In genomic region chr11:73969091-73969490, GRCh38 we compare ENCODE assay signal across 22 cellular contexts. TPM values are rescaled to one million over a fixed set of nuclear protein-coding genes. Genes with fewer than 3 reads are reported as not detected.
DNase-seq lines count a peak whose midpoint lies in the region; ATAC-seq and TF ChIP-seq lines count a peak whose summit lies in the region.
"Had no signal": no experiment of that assay in that cellular context is flagged by ENCODE, and none has a peak within 500 bp of the region (broad histone marks: within the 10 kb centered on the region; RNA-seq: fewer than 3 reads in every experiment).

No MANE protein-coding gene starts in this region.

- TF ChIP-seq CTCF in lower lobe of right lung (IDR thresholded peaks at IDR 0.05): no peak

- intact Hi-C loops in lower lobe of right lung (cut with DNase I): no loop called here
- intact Hi-C loops in activated T-helper 1 cell treated with anti-CD3 and anti-CD28 coated beads, Interleukin-12 subunit alpha, Interleukin-12 subunit beta, Interleukin-2, Interleukin-4 antibody, amounts not matched to agents 30 ng/mL and 10 ng/mL and 1 ng/mL, durations not matched to agents 14 hours and 24 hours and 36 hours (cut with micrococcal nuclease): no loop called here

- H3K27me3 ChIP-seq in lower lobe of right lung (ENCODE audit: low read depth): no peaks in the 10 kb centered on the region
- H3K27me3 ChIP-seq: breast epithelium, stomach, upper lobe of left lung had no signal

- H3K4me1 ChIP-seq in lower lobe of right lung: peaks cover 10% of the 10 kb centered on the region
- H3K4me1 ChIP-seq: breast epithelium had no signal

- no peak overlapping the region for H3K27ac ChIP-seq in lower lobe of right lung
- H3K27ac ChIP-seq: 22Rv1, breast epithelium, stomach, upper lobe of left lung had no signal

- no peak for ATAC-seq in stimulated activated naive CD8-positive, alpha-beta T cell treated with anti-CD3 and anti-CD28 coated beads, Interleukin-15, amount 100 ng/mL, for 72 hours
- ATAC-seq in GM19395 (IDR thresholded peaks at IDR 0.05; ENCODE audit: unreplicated experiment) (no peak), lower lobe of right lung (no peak)
- ATAC-seq: PC-3 had no signal

- no peaks in the 10 kb centered on the region for H3K9me3 ChIP-seq in lower lobe of right lung
- H3K9me3 ChIP-seq: breast epithelium, stomach, upper lobe of left lung had no signal

- H3K27ac Mint-ChIP-seq in stimulated activated naive CD8-positive, alpha-beta T cell treated with anti-CD3 and anti-CD28 coated beads, Interleukin-15, Interleukin-2, amounts not matched to agents 100 ng/mL and 50 ng/mL, for 24 hours: peak overlapping the region; percentile 65
- H3K27ac Mint-ChIP-seq in stimulated activated naive CD8-positive, alpha-beta T cell treated with anti-CD3 and anti-CD28 coated beads, Interleukin-15, amount 100 ng/mL, for 72 hours: no peak overlapping the region
- no peak overlapping the region for H3K27ac Mint-ChIP-seq in activated T-helper 1 cell treated with anti-CD3 and anti-CD28 coated beads, Interleukin-12 subunit alpha, Interleukin-12 subunit beta, Interleukin-2, Interleukin-4 antibody, amounts not matched to agents 30 ng/mL and 10 ng/mL and 1 ng/mL, durations not matched to agents 14 hours and 24 hours and 36 hours

- TF ChIP-seq POLR2A in erythroblast (IDR thresholded peaks at IDR 0.05; ENCODE audit: low read length): peak; percentile 7

- DNase-seq in DMS 273 (lab: John Stamatoyannopoulos, UW; ENCODE audit: unreplicated experiment): peak; percentile 48
- no peak for DNase-seq in DMS 273 treated with DMSO at 0.1 percent for 48 hours (lab: John Stamatoyannopoulos, UW)
- DNase-seq in stimulated activated naive CD8-positive, alpha-beta T cell treated with anti-CD3 and anti-CD28 coated beads, Interleukin-15, amount 100 ng/mL, for 72 hours: no peak
- DNase-seq in erythroblast (lab: John Stamatoyannopoulos, UW): no peak
- no peak for DNase-seq in lower lobe of right lung
- no peak for DNase-seq in activated T-helper 1 cell treated with anti-CD3 and anti-CD28 coated beads, Interleukin-12 subunit alpha, Interleukin-12 subunit beta, Interleukin-2, Interleukin-4 antibody, amounts not matched to agents 30 ng/mL and 10 ng/mL and 1 ng/mL, durations not matched to agents 14 hours and 24 hours and 36 hours (ENCODE audit: low spot score)
- DNase-seq: activated CD4-positive, CD25-positive, alpha-beta regulatory T cell; cortex of kidney; foreskin fibroblast; hypothalamus; NCI-H1417; NCI-H748 treated with DMSO at 0.1 percent for 48 hours; PC-3; SHP77 treated with DMSO at 0.1 percent for 48 hours; stomach; upper lobe of left lung had no signal

- no peaks in the 10 kb centered on the region for H3K27me3 Mint-ChIP-seq in stimulated activated naive CD8-positive, alpha-beta T cell treated with anti-CD3 and anti-CD28 coated beads, Interleukin-15, Interleukin-2, amounts not matched to agents 100 ng/mL and 50 ng/mL, for 24 hours
- no peaks in the 10 kb centered on the region for H3K27me3 Mint-ChIP-seq in stimulated activated naive CD8-positive, alpha-beta T cell treated with anti-CD3 and anti-CD28 coated beads, Interleukin-15, amount 100 ng/mL, for 72 hours
- H3K27me3 Mint-ChIP-seq in activated T-helper 1 cell treated with anti-CD3 and anti-CD28 coated beads, Interleukin-12 subunit alpha, Interleukin-12 subunit beta, Interleukin-2, Interleukin-4 antibody, amounts not matched to agents 30 ng/mL and 10 ng/mL and 1 ng/mL, durations not matched to agents 14 hours and 24 hours and 36 hours (ENCODE audit: insufficient read depth): no peaks in the 10 kb centered on the region

- no peaks in the 10 kb centered on the region for H3K36me3 ChIP-seq in lower lobe of right lung
- H3K36me3 ChIP-seq: breast epithelium, upper lobe of left lung had no signal

- no peak overlapping the region for H3K4me3 Mint-ChIP-seq in stimulated activated naive CD8-positive, alpha-beta T cell treated with anti-CD3 and anti-CD28 coated beads, Interleukin-15, Interleukin-2, amounts not matched to agents 100 ng/mL and 50 ng/mL, for 24 hours
- H3K4me3 Mint-ChIP-seq in stimulated activated naive CD8-positive, alpha-beta T cell treated with anti-CD3 and anti-CD28 coated beads, Interleukin-15, amount 100 ng/mL, for 72 hours: no peak overlapping the region
- no peak overlapping the region for H3K4me3 Mint-ChIP-seq in activated T-helper 1 cell treated with anti-CD3 and anti-CD28 coated beads, Interleukin-12 subunit alpha, Interleukin-12 subunit beta, Interleukin-2, Interleukin-4 antibody, amounts not matched to agents 30 ng/mL and 10 ng/mL and 1 ng/mL, durations not matched to agents 14 hours and 24 hours and 36 hours

- peaks cover 78% of the 10 kb centered on the region for H3K4me1 Mint-ChIP-seq in stimulated activated naive CD8-positive, alpha-beta T cell treated with anti-CD3 and anti-CD28 coated beads, Interleukin-15, Interleukin-2, amounts not matched to agents 100 ng/mL and 50 ng/mL, for 24 hours (ENCODE audit: low read depth)
- peaks cover 87% of the 10 kb centered on the region for H3K4me1 Mint-ChIP-seq in stimulated activated naive CD8-positive, alpha-beta T cell treated with anti-CD3 and anti-CD28 coated beads, Interleukin-15, amount 100 ng/mL, for 72 hours
- H3K4me1 Mint-ChIP-seq in activated T-helper 1 cell treated with anti-CD3 and anti-CD28 coated beads, Interleukin-12 subunit alpha, Interleukin-12 subunit beta, Interleukin-2, Interleukin-4 antibody, amounts not matched to agents 30 ng/mL and 10 ng/mL and 1 ng/mL, durations not matched to agents 14 hours and 24 hours and 36 hours (ENCODE audit: low read depth): peaks cover 70% of the 10 kb centered on the region

- H3K4me3 ChIP-seq in lower lobe of right lung: no peak overlapping the region
- H3K4me3 ChIP-seq: breast epithelium, stomach, upper lobe of left lung had no signal

- peaks cover 13% of the 10 kb centered on the region for H3K36me3 Mint-ChIP-seq in stimulated activated naive CD8-positive, alpha-beta T cell treated with anti-CD3 and anti-CD28 coated beads, Interleukin-15, Interleukin-2, amounts not matched to agents 100 ng/mL and 50 ng/mL, for 24 hours (ENCODE audit: low read depth)
- H3K36me3 Mint-ChIP-seq in activated T-helper 1 cell treated with anti-CD3 and anti-CD28 coated beads, Interleukin-12 subunit alpha, Interleukin-12 subunit beta, Interleukin-2, Interleukin-4 antibody, amounts not matched to agents 30 ng/mL and 10 ng/mL and 1 ng/mL, durations not matched to agents 14 hours and 24 hours and 36 hours (ENCODE audit: low read depth): peaks cover 8% of the 10 kb centered on the region

- no peaks in the 10 kb centered on the region for H3K9me3 Mint-ChIP-seq in stimulated activated naive CD8-positive, alpha-beta T cell treated with anti-CD3 and anti-CD28 coated beads, Interleukin-15, Interleukin-2, amounts not matched to agents 100 ng/mL and 50 ng/mL, for 24 hours
- no peaks in the 10 kb centered on the region for H3K9me3 Mint-ChIP-seq in stimulated activated naive CD8-positive, alpha-beta T cell treated with anti-CD3 and anti-CD28 coated beads, Interleukin-15, amount 100 ng/mL, for 72 hours
- H3K9me3 Mint-ChIP-seq in activated T-helper 1 cell treated with anti-CD3 and anti-CD28 coated beads, Interleukin-12 subunit alpha, Interleukin-12 subunit beta, Interleukin-2, Interleukin-4 antibody, amounts not matched to agents 30 ng/mL and 10 ng/mL and 1 ng/mL, durations not matched to agents 14 hours and 24 hours and 36 hours: no peaks in the 10 kb centered on the region

RNA-seq across cellular contexts. Expression of gene UCP2, which starts 13.6 kb away (rescaled TPM):
- 83.5 TPM for total RNA-seq in lower lobe of right lung
- 821 and 858 TPM in 2 replicates for total RNA-seq in activated T-helper 1 cell treated with anti-CD3 and anti-CD28 coated beads, Interleukin-12 subunit alpha, Interleukin-12 subunit beta, Interleukin-2, Interleukin-4 antibody, amounts not matched to agents 30 ng/mL and 10 ng/mL and 1 ng/mL, durations not matched to agents 14 hours and 24 hours and 36 hours

RNA-seq across cellular contexts. Expression of gene DNAJB13, which starts 18.3 kb away (rescaled TPM):
- total RNA-seq in lower lobe of right lung: 7.5 TPM
- 0.29 and 0.64 TPM in 2 replicates for total RNA-seq in activated T-helper 1 cell treated with anti-CD3 and anti-CD28 coated beads, Interleukin-12 subunit alpha, Interleukin-12 subunit beta, Interleukin-2, Interleukin-4 antibody, amounts not matched to agents 30 ng/mL and 10 ng/mL and 1 ng/mL, durations not matched to agents 14 hours and 24 hours and 36 hours
- total RNA-seq: breast epithelium, H4, lung microvascular endothelial cell, stomach had no signal

RNA-seq across cellular contexts. Expression of gene UCP3, which starts 39.8 kb away (rescaled TPM):
- total RNA-seq in lower lobe of right lung: 3.1 TPM
- total RNA-seq in activated T-helper 1 cell treated with anti-CD3 and anti-CD28 coated beads, Interleukin-12 subunit alpha, Interleukin-12 subunit beta, Interleukin-2, Interleukin-4 antibody, amounts not matched to agents 30 ng/mL and 10 ng/mL and 1 ng/mL, durations not matched to agents 14 hours and 24 hours and 36 hours: 4.1 and 4.8 TPM in 2 replicates
- total RNA-seq: H4 had no signal
